In genomic region chr20:56433880-56434255, GRCh38 we compare ENCODE assay signal across 12 cellular contexts. TPM values are rescaled to one million over a fixed set of nuclear protein-coding genes. Genes with fewer than 3 reads are reported as not detected.
A peak's percentile ranks its signal among the peaks of the same experiment; 100 is the strongest.
DNase-seq lines count a peak whose midpoint lies in the region; ATAC-seq and TF ChIP-seq lines count a peak whose summit lies in the region.
"Had no signal": no experiment of that assay in that cellular context is flagged by ENCODE, and none has a peak within 500 bp of the region (broad histone marks: within the 10 kb centered on the region; RNA-seq: fewer than 3 reads in every experiment).

No MANE protein-coding gene starts in this region.

- H3K9me3 ChIP-seq in Caco-2: no peaks in the 10 kb centered on the region; the same call in 1 of the 2 replicates
- H3K9me3 ChIP-seq: breast epithelium had no signal

- peaks cover 0 to 3% (median 0%) of the 10 kb centered on the region in 3 donors for H3K27me3 Mint-ChIP-seq in immature natural killer cell (ENCODE audit: low read depth in 3 of 3)
- no peaks in the 10 kb centered on the region for H3K27me3 Mint-ChIP-seq in Caco-2 (ENCODE audit: insufficient read depth, unreplicated experiment)

- CTCF ChIA-PET in Caco-2 (lab: Charles Lee): no interaction called here

- H3K4me3 Mint-ChIP-seq in immature natural killer cell (peak overlapping the region in 4 of 5 donors; percentile 36 to 82 (median 68)), Caco-2 (ENCODE audit: unreplicated experiment) (no peak overlapping the region)
- H3K4me3 Mint-ChIP-seq: stimulated activated memory B cell treated with anti-CD40 and anti-IgM and Interleukin-4, amounts not matched to agents 10 μg/mL and 1 μg/mL and 100 μg/mL, for 72 hours had no signal

- H3K36me3 Mint-ChIP-seq in immature natural killer cell (peaks cover 0 to 15% (median 8%) of the 10 kb centered on the region in 3 donors), Caco-2 (ENCODE audit: insufficient read depth, unreplicated experiment) (no peaks in the 10 kb centered on the region)
- H3K36me3 Mint-ChIP-seq: stimulated activated memory B cell treated with anti-CD40 and anti-IgM and Interleukin-4, amounts not matched to agents 10 μg/mL and 1 μg/mL and 100 μg/mL, for 72 hours had no signal

- H3K4me3 ChIP-seq in Caco-2 (ENCODE audit: low read depth, low read length): no peak overlapping the region
- H3K4me3 ChIP-seq: breast epithelium had no signal

- no peaks in the 10 kb centered on the region for H3K36me3 ChIP-seq in Caco-2 (ENCODE audit: control insufficient read depth, insufficient read depth, low read length)
- H3K36me3 ChIP-seq: breast epithelium had no signal

- ATAC-seq in GM19035 (IDR thresholded peaks at IDR 0.05; ENCODE audit: unreplicated experiment): no peak
- no peak for ATAC-seq in GM19395 (IDR thresholded peaks at IDR 0.05; ENCODE audit: unreplicated experiment)
- ATAC-seq: HCT116; left colon; stimulated activated memory B cell treated with anti-CD40 and anti-IgM and Interleukin-4, amounts not matched to agents 10 μg/mL and 1 μg/mL and 100 μg/mL, for 72 hours had no signal

- H3K27ac Mint-ChIP-seq in immature natural killer cell (peak overlapping the region in 5 of 6 donors; percentile 77 to 93 (median 79)), Caco-2 (ENCODE audit: unreplicated experiment) (no peak overlapping the region)
- H3K27ac Mint-ChIP-seq: stimulated activated memory B cell treated with anti-CD40 and anti-IgM and Interleukin-4, amounts not matched to agents 10 μg/mL and 1 μg/mL and 100 μg/mL, for 72 hours had no signal

- DNase-seq in AG08396 (ENCODE audit: low spot score) (peak; percentile 58), Daoy (ENCODE audit: low read depth) (peak; percentile 23), amniotic epithelial cell (ENCODE audit: low read depth) (peak; percentile 67), immature natural killer cell (peak in 1 of 3 donors; percentile 52), superior temporal gyrus (ENCODE audit: extremely low spot score) (no peak), Caco-2 (no peak)
- DNase-seq: left colon had no signal

- H3K9me3 Mint-ChIP-seq in immature natural killer cell: no peaks in the 10 kb centered on the region
- no peaks in the 10 kb centered on the region for H3K9me3 Mint-ChIP-seq in Caco-2 (ENCODE audit: unreplicated experiment)
- H3K9me3 Mint-ChIP-seq: stimulated activated memory B cell treated with anti-CD40 and anti-IgM and Interleukin-4, amounts not matched to agents 10 μg/mL and 1 μg/mL and 100 μg/mL, for 72 hours had no signal

- peaks cover 11% of the 10 kb centered on the region for H3K4me1 ChIP-seq in Caco-2
- H3K4me1 ChIP-seq: breast epithelium had no signal

- no peaks in the 10 kb centered on the region for H3K27me3 ChIP-seq in Caco-2 (replicated peaks; ENCODE audit: control insufficient read depth, insufficient read depth, low read length)
- H3K27me3 ChIP-seq: breast epithelium had no signal

- no peak for TF ChIP-seq CTCF in Caco-2 (IDR thresholded peaks at IDR 0.05; ENCODE audit: insufficient read depth in 1 of 2, low read depth in 1 of 2, low read length in 1 of 2, severe bottlenecking in 1 of 2, unreplicated experiment in 1 of 2)

- BruUV-seq in Caco-2 (replicated peaks; lab: Mats Ljungman, UMichigan): no TSS peak

- intact Hi-C loops in Caco-2 (cut with micrococcal nuclease; ENCODE audit: unreplicated experiment): no loop called here

- H3K4me1 Mint-ChIP-seq in immature natural killer cell: peaks cover 55 to 63% of the 10 kb centered on the region in 2 donors
- H3K4me1 Mint-ChIP-seq in Caco-2 (ENCODE audit: low read depth, unreplicated experiment): peaks cover 19% of the 10 kb centered on the region

- POLR2A ChIA-PET in Caco-2 (lab: Charles Lee): no interaction called here

RNA-seq across cellular contexts. Expression of gene CASS4, which starts 21.8 kb away (rescaled TPM):
- total RNA-seq in Daoy (2014; rRNA removed; shearing (Covaris generic)): 0.09 and 0.17 TPM in 2 replicates
- 1 to 10 TPM; 3.2 to 5.5 (median 3.5) TPM for polyA plus RNA-seq in immature natural killer cell
- total RNA-seq in Caco-2 (2022): 0.64 and 0.67 TPM in 2 replicates

RNA-seq across cellular contexts. Expression of gene RTF2, which starts 34.6 kb away (rescaled TPM):
- total RNA-seq in Daoy (2014; rRNA removed; shearing (Covaris generic)): 81.7 and 87.3 TPM in 2 replicates
- 100 to 1,000 TPM; 155 to 163 (median 161) TPM for polyA plus RNA-seq in immature natural killer cell
- total RNA-seq in Caco-2 (2022): 146 and 157 TPM in 2 replicates

RNA-seq across cellular contexts. Expression of gene CSTF1, which starts 41.4 kb away (rescaled TPM):
- 44.1 and 45.2 TPM in 2 replicates for total RNA-seq in Daoy (2014; rRNA removed; shearing (Covaris generic))
- 10 to 100 TPM; 21.2 to 42.2 (median 30.6) TPM for polyA plus RNA-seq in immature natural killer cell
- 97.0 and 101 TPM in 2 replicates for total RNA-seq in Caco-2 (2022)

RNA-seq across cellular contexts. Expression of gene AURKA, which starts 41.9 kb away (rescaled TPM):
- total RNA-seq in Daoy (2014; rRNA removed; shearing (Covaris generic)): 115 and 137 TPM in 2 replicates
- 1 to 10 TPM; 1.1 to 2.2 (median 1.8) TPM for polyA plus RNA-seq in immature natural killer cell
- 216 and 233 TPM in 2 replicates for total RNA-seq in Caco-2 (2022)

Comparison
In these comparisons a context has a peak if more than half of its experiments do, and no peak if none do; other contexts are left out.
1. DNase-seq: peak in AG08396 (single experiment), Daoy (single experiment) and amniotic epithelial cell (single experiment); none in superior temporal gyrus (single experiment) and Caco-2 (0 of 2).